Comparison of ENCODE assay signal across 32 cellular contexts in the genomic region with DNA sequence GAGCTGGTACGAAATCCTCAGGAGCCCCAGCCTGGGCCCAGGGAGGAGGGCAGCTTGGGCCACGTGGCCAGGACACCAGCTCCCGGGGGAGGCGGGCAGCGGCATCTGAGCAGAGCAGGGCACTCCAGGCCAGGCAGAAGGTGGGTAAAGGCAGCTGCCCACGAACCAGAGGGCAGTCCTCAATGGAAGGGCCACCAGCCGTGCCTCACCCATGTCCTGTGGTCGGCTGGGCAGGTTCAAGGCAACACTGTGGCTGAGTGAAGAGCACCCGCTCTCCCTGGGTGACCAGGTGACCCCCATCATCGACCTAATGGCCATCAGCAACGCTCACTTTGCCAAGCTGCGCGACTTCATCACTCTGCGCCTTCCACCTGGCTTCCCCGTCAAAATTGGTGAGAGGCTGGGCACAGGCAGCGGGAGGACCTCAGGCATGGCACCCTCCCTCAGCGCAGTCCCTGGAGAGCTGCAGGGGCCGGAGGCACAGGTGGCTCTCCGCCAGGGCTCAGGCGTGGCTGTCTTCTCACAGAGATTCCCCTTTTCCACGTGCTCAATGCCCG. TPM values are rescaled to one million over a fixed set of nuclear protein-coding genes. Genes with fewer than 3 reads are reported as not detected.
DNase-seq lines count a peak whose midpoint lies in the region; ATAC-seq and TF ChIP-seq lines count a peak whose summit lies in the region.
"Had no signal": no experiment of that assay in that cellular context is flagged by ENCODE, and none has a peak within 500 bp of the region (broad histone marks: within the 10 kb centered on the region; RNA-seq: fewer than 3 reads in every experiment).

No MANE protein-coding gene starts in this region.

- H3K27ac ChIP-seq in Peyer's patch = no peak overlapping the region
- no peak overlapping the region for H3K27ac ChIP-seq in psoas muscle
- H3K27ac ChIP-seq in endodermal cell (ENCODE audit: low read depth, low read length) = no peak overlapping the region
- H3K27ac ChIP-seq: C4-2B, esophagus muscularis mucosa, GM23248, SJSA1 had no signal

- H3K27me3 ChIP-seq in Peyer's patch = no peaks in the 10 kb centered on the region
- H3K27me3 ChIP-seq in psoas muscle (ENCODE audit: insufficient read depth in 3 of 3, low read length in 2 of 3) = no peaks in the 10 kb centered on the region
- H3K27me3 ChIP-seq in endodermal cell (ENCODE audit: control insufficient read depth, insufficient read depth, low read length, poor library complexity, severe bottlenecking) = no peaks in the 10 kb centered on the region
- H3K27me3 ChIP-seq: esophagus muscularis mucosa, heart left ventricle, pancreas, SJSA1, tibial nerve had no signal

- TF ChIP-seq CTCF in CD14-positive monocyte (IDR thresholded peaks at IDR 0.05) (no peak), Peyer's patch (IDR thresholded peaks at IDR 0.05) (no peak), psoas muscle (IDR thresholded peaks at IDR 0.05) (no peak), endodermal cell (conservative IDR thresholded peaks at IDR 0.05) (no peak)

- H3K4me3 Mint-ChIP-seq in CD14-positive monocyte = no peak overlapping the region
- H3K4me3 Mint-ChIP-seq in activated T-helper 2 cell treated with anti-CD3 and anti-CD28 coated beads, Interferon-gamma antibody, Interleukin-2, Interleukin-4, amounts not matched to agents 10 μg/mL and 5 μg/mL and 100 μg/mL, durations not matched to agents 14 hours and 24 hours and 36 hours (ENCODE audit: low read depth) = no peak overlapping the region
- no peak overlapping the region for H3K4me3 Mint-ChIP-seq in endodermal cell
- H3K4me3 Mint-ChIP-seq: activated CD4-positive, alpha-beta T cell treated with anti-CD3 and anti-CD28 coated beads, Interleukin-2, amount 10 ng/mL, durations not matched to agents 24 days and 14 days; WTC11 had no signal

- H3K27ac Mint-ChIP-seq in CD14-positive monocyte (peak overlapping the region in 4 of 7 donors; percentile 50 to 82 (median 75)), endodermal cell (no peak overlapping the region)
- no peak overlapping the region for H3K27ac Mint-ChIP-seq in activated T-helper 2 cell treated with anti-CD3 and anti-CD28 coated beads, Interferon-gamma antibody, Interleukin-2, Interleukin-4, amounts not matched to agents 10 μg/mL and 5 μg/mL and 100 μg/mL, durations not matched to agents 14 hours and 24 hours and 36 hours
- H3K27ac Mint-ChIP-seq: activated CD4-positive, alpha-beta T cell treated with anti-CD3 and anti-CD28 coated beads, Interleukin-2, amount 10 ng/mL, durations not matched to agents 24 days and 14 days; nephron; WTC11 had no signal

- H3K4me3 ChIP-seq in Peyer's patch (no peak overlapping the region), psoas muscle (no peak overlapping the region), endodermal cell (ENCODE audit: low read length) (no peak overlapping the region)
- H3K4me3 ChIP-seq: esophagus muscularis mucosa, GM23248, pancreas, SJSA1, tibial nerve had no signal

- intact Hi-C loops in CD14-positive monocyte (cut with micrococcal nuclease) = loop anchor here in 1 of 2 donors (5.0 kb wide), 1 partner anchor 34 kb away; a partner anchor contains a TSS
- intact Hi-C loops in left colon (cut with DNase I, micrococcal nuclease) = no loop called here
- intact Hi-C loops in psoas muscle (cut with DNase I) = loop anchor here in 1 of 2 donors (5.0 kb wide), 1 partner anchor 34 kb away; a partner anchor contains a TSS
- intact Hi-C loops in activated T-helper 2 cell treated with anti-CD3 and anti-CD28 coated beads, Interferon-gamma antibody, Interleukin-2, Interleukin-4, amounts not matched to agents 10 μg/mL and 5 μg/mL and 100 μg/mL, durations not matched to agents 14 hours and 24 hours and 36 hours (cut with micrococcal nuclease) = no loop called here

- H3K4me1 Mint-ChIP-seq in CD14-positive monocyte = peaks cover 61% of the 10 kb centered on the region
- H3K4me1 Mint-ChIP-seq in activated T-helper 2 cell treated with anti-CD3 and anti-CD28 coated beads, Interferon-gamma antibody, Interleukin-2, Interleukin-4, amounts not matched to agents 10 μg/mL and 5 μg/mL and 100 μg/mL, durations not matched to agents 14 hours and 24 hours and 36 hours (ENCODE audit: low read depth) = peaks cover 5% of the 10 kb centered on the region
- H3K4me1 Mint-ChIP-seq in endodermal cell = peaks cover 11% of the 10 kb centered on the region
- H3K4me1 Mint-ChIP-seq: activated CD4-positive, alpha-beta T cell treated with anti-CD3 and anti-CD28 coated beads, Interleukin-2, amount 10 ng/mL, durations not matched to agents 24 days and 14 days had no signal

- no peak for TF ChIP-seq POLR2A in Peyer's patch (IDR thresholded peaks at IDR 0.05)

- peaks cover 0 to 6% (median 3%) of the 10 kb centered on the region in 7 donors for H3K9me3 Mint-ChIP-seq in CD14-positive monocyte
- H3K9me3 Mint-ChIP-seq in activated T-helper 2 cell treated with anti-CD3 and anti-CD28 coated beads, Interferon-gamma antibody, Interleukin-2, Interleukin-4, amounts not matched to agents 10 μg/mL and 5 μg/mL and 100 μg/mL, durations not matched to agents 14 hours and 24 hours and 36 hours = peaks cover 13% of the 10 kb centered on the region
- H3K9me3 Mint-ChIP-seq in endodermal cell = peaks cover 12% of the 10 kb centered on the region

- no peaks in the 10 kb centered on the region for H3K27me3 Mint-ChIP-seq in CD14-positive monocyte (ENCODE audit: low read depth in 3 of 3)
- H3K27me3 Mint-ChIP-seq in activated T-helper 2 cell treated with anti-CD3 and anti-CD28 coated beads, Interferon-gamma antibody, Interleukin-2, Interleukin-4, amounts not matched to agents 10 μg/mL and 5 μg/mL and 100 μg/mL, durations not matched to agents 14 hours and 24 hours and 36 hours (ENCODE audit: low read depth) = no peaks in the 10 kb centered on the region
- peaks cover 2% of the 10 kb centered on the region for H3K27me3 Mint-ChIP-seq in endodermal cell (ENCODE audit: insufficient read depth)
- H3K27me3 Mint-ChIP-seq: activated CD4-positive, alpha-beta T cell treated with anti-CD3 and anti-CD28 coated beads, Interleukin-2, amount 10 ng/mL, durations not matched to agents 24 days and 14 days had no signal

- no peak overlapping the region for H3K9ac ChIP-seq in endodermal cell (ENCODE audit: extremely low read depth, low read length, poor library complexity, severe bottlenecking)
- H3K9ac ChIP-seq: GM23248 had no signal

- H3K36me3 ChIP-seq in Peyer's patch = peaks cover 0 to 34% (median 0%) of the 10 kb centered on the region in 3 donors
- H3K36me3 ChIP-seq in psoas muscle (ENCODE audit: insufficient read depth in 1 of 2, low read depth in 1 of 2) = peaks cover 0 to 28% of the 10 kb centered on the region in 2 donors
- peaks cover 30% of the 10 kb centered on the region for H3K36me3 ChIP-seq in endodermal cell (ENCODE audit: control insufficient read depth, insufficient read depth, low read length)

- peaks cover 0 to 29% (median 4%) of the 10 kb centered on the region in 4 donors for H3K4me1 ChIP-seq in Peyer's patch
- peaks cover 27% of the 10 kb centered on the region for H3K4me1 ChIP-seq in psoas muscle
- no peaks in the 10 kb centered on the region for H3K4me1 ChIP-seq in endodermal cell (ENCODE audit: control insufficient read depth, insufficient read depth, low read length)

- DNase-seq in CD14-positive monocyte (ENCODE audit: low spot score) = peak; percentile 43
- peak in 2 of 3 donors; percentile 40 to 45 for DNase-seq in Peyer's patch
- DNase-seq in left colon = peak; percentile 11 to 23
- peak; percentile 19 to 48 for DNase-seq in psoas muscle
- no peak for DNase-seq in activated T-helper 2 cell treated with anti-CD3 and anti-CD28 coated beads, Interferon-gamma antibody, Interleukin-2, Interleukin-4, amounts not matched to agents 10 μg/mL and 5 μg/mL and 100 μg/mL, durations not matched to agents 14 hours and 24 hours and 36 hours (ENCODE audit: low spot score)
- no peak for DNase-seq in endodermal cell
- DNase-seq in superior temporal gyrus (ENCODE audit: extremely low spot score) = no peak
- DNase-seq: activated CD4-positive, alpha-beta T cell treated with anti-CD3 and anti-CD28 coated beads, Interleukin-2, amount 10 ng/mL, durations not matched to agents 24 days and 14 days; activated gamma-delta T cell treated with Interleukin-2 at 50 U/mL for 16 hours; activated T-cell treated with anti-CD3 and anti-CD28 coated beads, Interleukin-2, amount 50 U/mL, for 1 hour; central memory CD4-positive, alpha-beta T cell; dermis blood vessel endothelial cell; DMS79; foreskin fibroblast; GM23248; KBM-7; kidney glomerular epithelial cell; NCI-H1092 treated with DMSO at 0.1 percent for 48 hours; NCI-H187; NCI-H446 treated with DMSO at 0.1 percent for 48 hours; NCI-H774; stimulated activated CD4-positive, alpha-beta T cell treated with anti-CD3 and anti-CD28 coated beads, Interleukin-4, amount 100 ng/mL, for 1 hour; T1000 had no signal

- peaks cover 0 to 3% (median under 1%) of the 10 kb centered on the region in 4 donors for H3K9me3 ChIP-seq in Peyer's patch
- H3K9me3 ChIP-seq in psoas muscle = peaks cover 2% of the 10 kb centered on the region
- H3K9me3 ChIP-seq in endodermal cell (ENCODE audit: control insufficient read depth, low read length) = peaks cover 14% of the 10 kb centered on the region
- H3K9me3 ChIP-seq: pancreas had no signal

- H3K36me3 Mint-ChIP-seq in CD14-positive monocyte = peaks cover 50 to 71% of the 10 kb centered on the region in 2 donors
- H3K36me3 Mint-ChIP-seq in activated T-helper 2 cell treated with anti-CD3 and anti-CD28 coated beads, Interferon-gamma antibody, Interleukin-2, Interleukin-4, amounts not matched to agents 10 μg/mL and 5 μg/mL and 100 μg/mL, durations not matched to agents 14 hours and 24 hours and 36 hours (ENCODE audit: low read depth) = peaks cover 55% of the 10 kb centered on the region
- peaks cover 48% of the 10 kb centered on the region for H3K36me3 Mint-ChIP-seq in endodermal cell (ENCODE audit: low read depth)

- ATAC-seq in left colon (no peak), psoas muscle (no peak), HG03571 (IDR thresholded peaks at IDR 0.05; ENCODE audit: unreplicated experiment) (no peak)
- ATAC-seq: heart left ventricle, pancreas, WTC11 had no signal

- WGBS in psoas muscle, 3 donors = 88 to 92% (median 90%) methylated on average over 22 of the region's 22 CpGs
- 96 to 98% methylated on average over 15 to 22 of the region's 22 CpGs for WGBS in endodermal cell (ENCODE audit: insufficient coverage in 1 of 2, insufficient read length in 1 of 2), 2 experiments

RNA-seq across cellular contexts. Expression of a gene that starts 2.5 kb away (rescaled TPM):
- polyA plus RNA-seq in CD14-positive monocyte (1 to 10 TPM; 3.6 to 5.8 TPM), psoas muscle (1 to 10 TPM; 3.0 to 5.0 (median 4.2) TPM)
- total RNA-seq in Peyer's patch (100 to 1,000 TPM in 2 of 4 donors, 10 to 100 TPM in 2; 55.9 to 128 (median 99.9) TPM), left colon (10 to 100 TPM; 74.9 to 79.3 TPM), psoas muscle (10 to 100 TPM in 1 of 4 donors, 1 to 10 TPM in 3; 3.7 to 10.1 (median 6.9) TPM), endodermal cell (10 to 100 TPM; 39.1 to 44.4 TPM)
- total RNA-seq in activated T-helper 2 cell treated with anti-CD3 and anti-CD28 coated beads, Interferon-gamma antibody, Interleukin-2, Interleukin-4, amounts not matched to agents 10 μg/mL and 5 μg/mL and 100 μg/mL, durations not matched to agents 14 hours and 24 hours and 36 hours = 12.1 and 16.2 TPM in 2 replicates
- 22.0 TPM for polyA plus RNA-seq in endodermal cell (2013, experiment 1 of 2)
- 16.0 TPM for polyA plus RNA-seq in endodermal cell (2013, experiment 2 of 2)

RNA-seq across cellular contexts. Expression of a gene that starts 11.7 kb away (rescaled TPM):
- polyA plus RNA-seq in CD14-positive monocyte = 10 to 100 TPM in 1 of 2 donors, 1 to 10 TPM in 1; 9.1 to 10.3 TPM
- total RNA-seq in Peyer's patch = 10 to 100 TPM; 25.4 to 97.4 (median 41.5) TPM
- 10 to 100 TPM; 26.9 to 29.6 TPM for total RNA-seq in left colon
- total RNA-seq in psoas muscle = 1 to 10 TPM; 4.1 to 8.6 (median 7.8) TPM
- 1 to 10 TPM; 4.6 to 7.0 (median 5.9) TPM for polyA plus RNA-seq in psoas muscle
- total RNA-seq in activated T-helper 2 cell treated with anti-CD3 and anti-CD28 coated beads, Interferon-gamma antibody, Interleukin-2, Interleukin-4, amounts not matched to agents 10 μg/mL and 5 μg/mL and 100 μg/mL, durations not matched to agents 14 hours and 24 hours and 36 hours = 119 and 135 TPM in 2 replicates
- total RNA-seq in endodermal cell = 10 to 100 TPM; 56.6 to 58.6 TPM
- 30.0 TPM for polyA plus RNA-seq in endodermal cell (2013, experiment 1 of 2)
- 27.5 TPM for polyA plus RNA-seq in endodermal cell (2013, experiment 2 of 2)

RNA-seq across cellular contexts. Expression of a gene that starts 34.6 kb away (rescaled TPM):
- polyA plus RNA-seq in CD14-positive monocyte (10 to 100 TPM; 34.9 to 43.0 TPM), psoas muscle (10 to 100 TPM; 37.3 to 56.8 (median 46.2) TPM)
- total RNA-seq in Peyer's patch (100 to 1,000 TPM; 103 to 276 (median 163) TPM), left colon (100 to 1,000 TPM in 1 of 2 donors, 10 to 100 TPM in 1; 95.8 to 119 TPM), psoas muscle (10 to 100 TPM; 41.7 to 46.8 (median 46.1) TPM), endodermal cell (10 to 100 TPM; 58.0 to 61.7 TPM)
- 282 and 287 TPM in 2 replicates for total RNA-seq in activated T-helper 2 cell treated with anti-CD3 and anti-CD28 coated beads, Interferon-gamma antibody, Interleukin-2, Interleukin-4, amounts not matched to agents 10 μg/mL and 5 μg/mL and 100 μg/mL, durations not matched to agents 14 hours and 24 hours and 36 hours
- polyA plus RNA-seq in endodermal cell (2013, experiment 1 of 2) = 43.5 TPM
- polyA plus RNA-seq in endodermal cell (2013, experiment 2 of 2) = 39.5 TPM

RNA-seq across cellular contexts. Expression of a gene that starts 52.5 kb away (rescaled TPM):
- polyA plus RNA-seq in CD14-positive monocyte = 100 to 1,000 TPM; 157 to 176 TPM
- total RNA-seq in Peyer's patch = 100 to 1,000 TPM in 3 of 4 donors, 10 to 100 TPM in 1; 74.3 to 329 (median 272) TPM
- 100 to 1,000 TPM; 237 to 262 TPM for total RNA-seq in left colon
- total RNA-seq in psoas muscle = 10 to 100 TPM; 31.8 to 89.8 (median 56.1) TPM
- polyA plus RNA-seq in psoas muscle = 10 to 100 TPM; 72.6 to 74.9 (median 73.3) TPM
- 41.1 and 50.1 TPM in 2 replicates for total RNA-seq in activated T-helper 2 cell treated with anti-CD3 and anti-CD28 coated beads, Interferon-gamma antibody, Interleukin-2, Interleukin-4, amounts not matched to agents 10 μg/mL and 5 μg/mL and 100 μg/mL, durations not matched to agents 14 hours and 24 hours and 36 hours
- total RNA-seq in endodermal cell = 10 to 100 TPM; 40.7 to 47.6 TPM
- polyA plus RNA-seq in endodermal cell (2013, experiment 1 of 2) = 24.3 TPM
- polyA plus RNA-seq in endodermal cell (2013, experiment 2 of 2) = 30.1 TPM

Comparison
In these comparisons a context has a peak if more than half of its experiments do, and no peak if none do; other contexts are left out.
1. DNase-seq: peak in CD14-positive monocyte (single experiment), Peyer's patch (2 of 3), left colon (2 of 2) and psoas muscle (2 of 2); none in activated T-helper 2 cell treated with anti-CD3 and anti-CD28 coated beads, Interferon-gamma antibody, Interleukin-2, Interleukin-4, amounts not matched to agents 10 μg/mL and 5 μg/mL and 100 μg/mL, durations not matched to agents 14 hours and 24 hours and 36 hours (single experiment), endodermal cell (single experiment) and superior temporal gyrus (single experiment).
2. H3K27ac Mint-ChIP-seq: peak in CD14-positive monocyte (4 of 7); none in activated T-helper 2 cell treated with anti-CD3 and anti-CD28 coated beads, Interferon-gamma antibody, Interleukin-2, Interleukin-4, amounts not matched to agents 10 μg/mL and 5 μg/mL and 100 μg/mL, durations not matched to agents 14 hours and 24 hours and 36 hours (single experiment) and endodermal cell (single experiment).